Comparison of ENCODE assay signal across 15 cellular contexts in genomic region chr5:158727771-158728311, GRCh38.
DNase-seq lines count a peak whose midpoint lies in the region; ATAC-seq, FAIRE-seq and TF ChIP-seq lines count a peak whose summit lies in the region.
"Had no signal": no experiment of that assay in that cellular context is flagged by ENCODE, and none has a peak within 500 bp of the region (broad histone marks: within the 10 kb centered on the region; RNA-seq: fewer than 3 reads in every experiment).

No MANE protein-coding gene starts in this region.

- H3K4me2 ChIP-seq in hepatocyte = no peak overlapping the region

- no peaks in the 10 kb centered on the region for H3K36me3 Mint-ChIP-seq in CD8-positive, alpha-beta T cell
- H3K36me3 Mint-ChIP-seq: activated CD4-positive, alpha-beta memory T cell treated with anti-CD3 and anti-CD28 coated beads for 36 hours; CD14-positive monocyte had no signal

- H3K4me1 Mint-ChIP-seq in CD8-positive, alpha-beta T cell (ENCODE audit: low read depth) = no peaks in the 10 kb centered on the region
- H3K4me1 Mint-ChIP-seq: CD14-positive monocyte had no signal

- CTCF ChIA-PET in CD8-positive, alpha-beta T cell (lab: Charles Lee) = interaction anchor here (1.0 kb wide), 1 partner anchor 379 kb away, joined by 3 read pairs; no protein-coding TSS in a partner anchor

- ATAC-seq in CD8-positive, alpha-beta T cell = no peak
- ATAC-seq: left colon had no signal

- no peak overlapping the region for H3K27ac Mint-ChIP-seq in CD8-positive, alpha-beta T cell
- H3K27ac Mint-ChIP-seq: activated CD4-positive, alpha-beta memory T cell treated with anti-CD3 and anti-CD28 coated beads for 36 hours; CD14-positive monocyte had no signal

- peaks cover 2% of the 10 kb centered on the region for H3K27me3 Mint-ChIP-seq in CD8-positive, alpha-beta T cell (ENCODE audit: low read depth)

- no peak overlapping the region for H2AFZ ChIP-seq in hepatocyte

- no peak for TF ChIP-seq CTCF in hepatocyte (IDR thresholded peaks at IDR 0.05; ENCODE audit: poor library complexity)
- TF ChIP-seq CTCF in CD8-positive, alpha-beta T cell (IDR thresholded peaks at IDR 0.05) = no peak

- no peak overlapping the region for H3K4me3 ChIP-seq in HAP-1
- H3K4me3 ChIP-seq in hepatocyte = no peak overlapping the region
- no peak overlapping the region for H3K4me3 ChIP-seq in subcutaneous abdominal adipose tissue (ENCODE audit: low read depth in 1 of 5, low read length in 5 of 5)
- H3K4me3 ChIP-seq in CD8-positive, alpha-beta T cell (ENCODE audit: low read depth, low read length) = no peak overlapping the region
- H3K4me3 ChIP-seq: pancreas had no signal

- POLR2A ChIA-PET in CD8-positive, alpha-beta T cell (lab: Charles Lee) = no interaction called here

- FAIRE-seq in endometrium (lab: Jason Lieb, UNC) = peak; percentile 98
- FAIRE-seq: pancreas, RCC 7860 had no signal

- H3K9me3 Mint-ChIP-seq in CD8-positive, alpha-beta T cell = no peaks in the 10 kb centered on the region
- H3K9me3 Mint-ChIP-seq: activated CD4-positive, alpha-beta memory T cell treated with anti-CD3 and anti-CD28 coated beads for 36 hours had no signal

- 53% methylated on average over 9 of the region's 9 CpGs for WGBS in hepatocyte (ENCODE audit: low lambda C conversion rate, missing lambda C conversion rate)

- H3K79me2 ChIP-seq in hepatocyte = no peaks in the 10 kb centered on the region

- in situ Hi-C loops in HAP-1 (cut with MboI; ENCODE audit: low sequenced_read_pairs) = no loop called here

- DNase-seq in HAP-1 (ENCODE audit: low spot score in 2 of 2) (peak; percentile 60 to 89), hepatocyte (ENCODE audit: low spot score) (no peak), occipital lobe (lab: John Stamatoyannopoulos, UW) (no peak), NCI-H526 treated with DMSO at 0.1 percent for 48 hours (lab: John Stamatoyannopoulos, UW) (no peak)
- DNase-seq in CD8-positive, alpha-beta T cell = no peak
- DNase-seq in activated CD8-positive, alpha-beta memory T cell treated with anti-CD3 and anti-CD28 coated beads, Interleukin-2, amount 50 U/mL, for 4 hours = no peak
- DNase-seq: activated CD4-positive, alpha-beta memory T cell treated with anti-CD3 and anti-CD28 coated beads for 36 hours; NCI-H1105 treated with DMSO at 0.1 percent for 48 hours; NCI-H510A had no signal

- H3K4me1 ChIP-seq in HAP-1 (peaks cover 19% of the 10 kb centered on the region), hepatocyte (ENCODE audit: insufficient read depth) (peaks cover 7% of the 10 kb centered on the region), subcutaneous abdominal adipose tissue (ENCODE audit: control insufficient read depth in 5 of 5, insufficient read depth in 5 of 5, low read length in 5 of 5) (peaks cover 0 to 59% (median 48%) of the 10 kb centered on the region in 5 donors)
- no peaks in the 10 kb centered on the region for H3K4me1 ChIP-seq in CD8-positive, alpha-beta T cell (ENCODE audit: insufficient read depth, low read length)
- H3K4me1 ChIP-seq: pancreas had no signal

- no peaks in the 10 kb centered on the region for H3K36me3 ChIP-seq in HAP-1 (replicated peaks)
- H3K36me3 ChIP-seq in hepatocyte (replicated peaks; ENCODE audit: insufficient read depth, low read depth) = no peaks in the 10 kb centered on the region
- peaks cover 16 to 38% (median 23%) of the 10 kb centered on the region in 5 donors for H3K36me3 ChIP-seq in subcutaneous abdominal adipose tissue (ENCODE audit: control insufficient read depth in 5 of 5, insufficient read depth in 5 of 5, low read length in 5 of 5)
- no peaks in the 10 kb centered on the region for H3K36me3 ChIP-seq in CD8-positive, alpha-beta T cell (ENCODE audit: insufficient read depth, low read length)
- H3K36me3 ChIP-seq: pancreas had no signal

- no peaks in the 10 kb centered on the region for H3K9me3 ChIP-seq in HAP-1
- H3K9me3 ChIP-seq in hepatocyte (ENCODE audit: low read depth) = no peaks in the 10 kb centered on the region
- H3K9me3 ChIP-seq in subcutaneous abdominal adipose tissue (ENCODE audit: control insufficient read depth in 5 of 5, low read length in 5 of 5) = no peaks in the 10 kb centered on the region
- H3K9me3 ChIP-seq in CD8-positive, alpha-beta T cell (ENCODE audit: low read length) = no peaks in the 10 kb centered on the region
- H3K9me3 ChIP-seq: pancreas had no signal

- H3K4me3 Mint-ChIP-seq in CD8-positive, alpha-beta T cell = no peak overlapping the region
- H3K4me3 Mint-ChIP-seq: activated CD4-positive, alpha-beta memory T cell treated with anti-CD3 and anti-CD28 coated beads for 36 hours; CD14-positive monocyte had no signal

- peak overlapping the region in 1 of 5 donors; percentile 31 for H3K9ac ChIP-seq in subcutaneous abdominal adipose tissue (ENCODE audit: low read length in 5 of 5)

- intact Hi-C loops in CD8-positive, alpha-beta T cell (cut with DNase I, micrococcal nuclease) = no loop called here

- peak overlapping the region; percentile 77 for H3K27ac ChIP-seq in hepatocyte
- H3K27ac ChIP-seq in subcutaneous abdominal adipose tissue (ENCODE audit: low read depth, low read length) = peak overlapping the region; percentile 95
- no peak overlapping the region for H3K27ac ChIP-seq in CD8-positive, alpha-beta T cell (ENCODE audit: low read depth, low read length)
- H3K27ac ChIP-seq: pancreas had no signal

- no peaks in the 10 kb centered on the region for H4K20me1 ChIP-seq in hepatocyte (ENCODE audit: insufficient read depth, poor library complexity, severe bottlenecking)

- H3K9me2 ChIP-seq in hepatocyte (replicated peaks; ENCODE audit: insufficient read depth) = no peaks in the 10 kb centered on the region

- H3K27me3 ChIP-seq in HAP-1 (ENCODE audit: low read depth) = no peaks in the 10 kb centered on the region
- peaks cover 2% of the 10 kb centered on the region for H3K27me3 ChIP-seq in hepatocyte
- H3K27me3 ChIP-seq in subcutaneous abdominal adipose tissue (ENCODE audit: control insufficient read depth in 5 of 5, insufficient read depth in 4 of 5, low read length in 5 of 5) = no peaks in the 10 kb centered on the region
- no peaks in the 10 kb centered on the region for H3K27me3 ChIP-seq in CD8-positive, alpha-beta T cell (ENCODE audit: insufficient read depth, low read length)
- H3K27me3 ChIP-seq: pancreas had no signal

Comparison
In these comparisons a context has a peak if more than half of its experiments do, and no peak if none do; other contexts are left out.
1. DNase-seq: peak in HAP-1 (2 of 2); none in hepatocyte (single experiment), occipital lobe (single experiment), CD8-positive, alpha-beta T cell (0 of 7), NCI-H526 treated with DMSO at 0.1 percent for 48 hours (single experiment) and activated CD8-positive, alpha-beta memory T cell treated with anti-CD3 and anti-CD28 coated beads, Interleukin-2, amount 50 U/mL, for 4 hours (single experiment).